Comparison of ENCODE assay signal across 17 cellular contexts in genomic region chr1:236002025-236002390, GRCh38.
DNase-seq lines count a peak whose midpoint lies in the region; ATAC-seq, FAIRE-seq and TF ChIP-seq lines count a peak whose summit lies in the region.
"Had no signal": no experiment of that assay in that cellular context is flagged by ENCODE, and none has a peak within 500 bp of the region (broad histone marks: within the 10 kb centered on the region; RNA-seq: fewer than 3 reads in every experiment).

No MANE protein-coding gene starts in this region.

- DNase-seq in activated CD8-positive, alpha-beta T cell treated with anti-CD3 and anti-CD28 coated beads, Interleukin-2, amount 10 ng/mL, durations not matched to agents 7 days and 5 days, result no peak
- no peak for DNase-seq in activated CD8-positive, alpha-beta T cell treated with anti-CD3 and anti-CD28 coated beads for 36 hours
- DNase-seq in GM12878 (ENCODE audit: low read depth, low spot score) (no peak), left lobe of liver (ENCODE audit: low spot score) (no peak), upper lobe of right lung (no peak), putamen (ENCODE audit: low spot score) (no peak), NCI-H510A treated with DMSO at 0.1 percent for 48 hours (lab: John Stamatoyannopoulos, UW) (no peak), germinal center (ENCODE audit: low spot score) (no peak)
- DNase-seq: activated naive CD4-positive, alpha-beta T cell; DND-41; hippocampal formation; NCI-H526 treated with DMSO at 0.1 percent for 48 hours; stimulated activated CD4-positive, alpha-beta T cell treated with anti-CD3 and anti-CD28 coated beads, Interleukin-4, amount 100 ng/mL, for 4 hours had no signal

- CTCF ChIA-PET in activated CD8-positive, alpha-beta T cell treated with anti-CD3 and anti-CD28 coated beads, Interleukin-2, amount 10 ng/mL, durations not matched to agents 7 days and 5 days (lab: Charles Lee), result interaction anchor here (1.6 kb wide), 1 partner anchor 30 kb away, joined by 11 read pairs; no protein-coding TSS in a partner anchor
- CTCF ChIA-PET in activated CD8-positive, alpha-beta T cell treated with anti-CD3 and anti-CD28 coated beads for 36 hours (lab: Charles Lee), result interaction anchor here (3.9 kb wide), 1 partner anchor 30 kb away, joined by 22 read pairs; no protein-coding TSS in a partner anchor
- CTCF ChIA-PET in GM12878 (lab: Yijun Ruan, JAX), result interaction anchor here (0.9 to 5.3 kb wide), 2 partner anchors 30 to 171 kb away, joined by 4 to 35 read pairs; no protein-coding TSS in a partner anchor

- WGBS in GM12878 (ENCODE audit: insufficient coverage, insufficient replicate concordance, low lambda C conversion rate, missing lambda C conversion rate), result 87% methylated on average over 7 of the region's 7 CpGs

- SMC1A ChIA-PET in GM12878 (lab: Charles Lee; ENCODE audit: uncharacterized antibody, unreplicated experiment), result interaction anchor here (0.9 to 6.1 kb wide), 4 partner anchors 9 to 61 kb away, joined by 3 to 48 read pairs (median 4); no protein-coding TSS in a partner anchor

- H3K9me3 Mint-ChIP-seq in activated CD8-positive, alpha-beta T cell treated with anti-CD3 and anti-CD28 coated beads, Interleukin-2, amount 10 ng/mL, durations not matched to agents 7 days and 5 days (ENCODE audit: insufficient read depth), result no peaks in the 10 kb centered on the region
- peaks cover 2% of the 10 kb centered on the region for H3K9me3 Mint-ChIP-seq in activated CD8-positive, alpha-beta T cell treated with anti-CD3 and anti-CD28 coated beads for 36 hours
- H3K9me3 Mint-ChIP-seq: WTC11 had no signal

- H3K36me3 Mint-ChIP-seq in activated CD8-positive, alpha-beta T cell treated with anti-CD3 and anti-CD28 coated beads, Interleukin-2, amount 10 ng/mL, durations not matched to agents 7 days and 5 days (ENCODE audit: low read depth), result peaks cover 14% of the 10 kb centered on the region
- no peaks in the 10 kb centered on the region for H3K36me3 Mint-ChIP-seq in activated CD8-positive, alpha-beta T cell treated with anti-CD3 and anti-CD28 coated beads for 36 hours (ENCODE audit: low read depth)

- H3K27me3 Mint-ChIP-seq in activated CD8-positive, alpha-beta T cell treated with anti-CD3 and anti-CD28 coated beads, Interleukin-2, amount 10 ng/mL, durations not matched to agents 7 days and 5 days (ENCODE audit: low read depth), result no peaks in the 10 kb centered on the region
- peaks cover 2% of the 10 kb centered on the region for H3K27me3 Mint-ChIP-seq in activated CD8-positive, alpha-beta T cell treated with anti-CD3 and anti-CD28 coated beads for 36 hours

- no peak overlapping the region for H3K4me2 ChIP-seq in GM12878 (ENCODE audit: control insufficient read depth, insufficient read depth)

- no peak for TF ChIP-seq EP300 in GM12878 (IDR thresholded peaks at IDR 0.05; ENCODE audit: borderline replicate concordance in 1 of 2, control insufficient read depth in 1 of 2, low read depth in 2 of 2, low read length in 2 of 2)

- H3K27ac ChIP-seq in GM12878 (ENCODE audit: control insufficient read depth, insufficient read depth) (peak overlapping the region; percentile 22; the same call in 1 of the 2 replicates), upper lobe of right lung (peak overlapping the region; percentile 20)
- H3K27ac ChIP-seq: tibial artery had no signal

- no peak for FAIRE-seq in GM12878 (lab: Jason Lieb, UNC)
- FAIRE-seq: A549 had no signal

- peak overlapping the region; percentile 7 for H3K27ac Mint-ChIP-seq in activated CD8-positive, alpha-beta T cell treated with anti-CD3 and anti-CD28 coated beads, Interleukin-2, amount 10 ng/mL, durations not matched to agents 7 days and 5 days
- no peak overlapping the region for H3K27ac Mint-ChIP-seq in activated CD8-positive, alpha-beta T cell treated with anti-CD3 and anti-CD28 coated beads for 36 hours
- H3K27ac Mint-ChIP-seq: WTC11 had no signal

- RAD21 ChIA-PET in GM12878 (lab: Charles Lee; ENCODE audit: unreplicated experiment), result interaction anchor here (4.9 kb wide), 1 partner anchor 30 kb away, joined by 28 read pairs; no protein-coding TSS in a partner anchor

- in situ Hi-C loops in GM12878 (cut with MboI), result no loop called here

- peaks cover 63% of the 10 kb centered on the region for H3K4me1 Mint-ChIP-seq in activated CD8-positive, alpha-beta T cell treated with anti-CD3 and anti-CD28 coated beads, Interleukin-2, amount 10 ng/mL, durations not matched to agents 7 days and 5 days (ENCODE audit: low read depth)
- H3K4me1 Mint-ChIP-seq in activated CD8-positive, alpha-beta T cell treated with anti-CD3 and anti-CD28 coated beads for 36 hours (ENCODE audit: low read depth), result peaks cover 41% of the 10 kb centered on the region

- H3K4me3 ChIP-seq in GM12878, result no peak overlapping the region
- H3K4me3 ChIP-seq in upper lobe of right lung, result no peak overlapping the region
- H3K4me3 ChIP-seq: A549, tibial artery had no signal

- ATAC-seq in activated CD8-positive, alpha-beta T cell treated with anti-CD3 and anti-CD28 coated beads, Interleukin-2, amount 10 ng/mL, durations not matched to agents 7 days and 5 days, result no peak
- no peak for ATAC-seq in activated CD8-positive, alpha-beta T cell treated with anti-CD3 and anti-CD28 coated beads for 36 hours
- ATAC-seq in GM12878 (no peak), left lobe of liver (peak; percentile 20), upper lobe of right lung (no peak)
- ATAC-seq: Panc1 had no signal

- no peak for TF ChIP-seq RAD21 in GM12878 (IDR thresholded peaks at IDR 0.05; ENCODE audit: insufficient read depth, low read depth, low read length)

- peaks cover 45% of the 10 kb centered on the region for H3K4me1 ChIP-seq in GM12878 (ENCODE audit: control insufficient read depth, insufficient read depth, low read length)
- peaks cover 12% of the 10 kb centered on the region for H3K4me1 ChIP-seq in upper lobe of right lung
- H3K4me1 ChIP-seq: tibial artery had no signal

- H4K20me1 ChIP-seq in GM12878 (ENCODE audit: control insufficient read depth, insufficient read depth), result no peaks in the 10 kb centered on the region

- BruUV-seq in GM12878 (replicated peaks; lab: Mats Ljungman, UMichigan), result no TSS peak

- H2AFZ ChIP-seq in GM12878 (ENCODE audit: control insufficient read depth, low read depth, low read length), result no peak overlapping the region

- H3K4me3 Mint-ChIP-seq in activated CD8-positive, alpha-beta T cell treated with anti-CD3 and anti-CD28 coated beads, Interleukin-2, amount 10 ng/mL, durations not matched to agents 7 days and 5 days, result no peak overlapping the region
- no peak overlapping the region for H3K4me3 Mint-ChIP-seq in activated CD8-positive, alpha-beta T cell treated with anti-CD3 and anti-CD28 coated beads for 36 hours
- H3K4me3 Mint-ChIP-seq: WTC11 had no signal

- intact Hi-C loops in activated CD8-positive, alpha-beta T cell treated with anti-CD3 and anti-CD28 coated beads for 36 hours (cut with micrococcal nuclease), result no loop called here
- intact Hi-C loops in GM12878 (cut with micrococcal nuclease; ENCODE audit: unreplicated experiment) (no loop called here), upper lobe of right lung (cut with DNase I) (no loop called here)

- H3K27me3 ChIP-seq in GM12878 (replicated peaks in 1 of 2; ENCODE audit: control insufficient read depth in 2 of 2, insufficient read depth in 2 of 2, low read length in 1 of 2) (no peaks in the 10 kb centered on the region), upper lobe of right lung (no peaks in the 10 kb centered on the region)
- H3K27me3 ChIP-seq: tibial artery had no signal

- no peak for TF ChIP-seq CTCF in activated CD8-positive, alpha-beta T cell treated with anti-CD3 and anti-CD28 coated beads for 36 hours (IDR thresholded peaks at IDR 0.05)
- no peak for TF ChIP-seq CTCF in GM12878 (IDR thresholded peaks at IDR 0.05 in 2 of 3, conservative IDR thresholded peaks at IDR 0.05 in 1 of 3; ENCODE audit: control insufficient read depth in 2 of 3, extremely low read depth in 1 of 3, insufficient read depth in 1 of 3, low read depth in 3 of 3, low read length in 3 of 3)
- TF ChIP-seq CTCF in upper lobe of right lung (IDR thresholded peaks at IDR 0.05), result no peak

- TF ChIP-seq POLR2A in GM12878 (IDR thresholded peaks at IDR 0.05; ENCODE audit: low read depth, low read length), result no peak

- POLR2A ChIA-PET in activated CD8-positive, alpha-beta T cell treated with anti-CD3 and anti-CD28 coated beads, Interleukin-2, amount 10 ng/mL, durations not matched to agents 7 days and 5 days (lab: Charles Lee), result interaction anchor here (1.3 kb wide), 1 partner anchor 30 kb away, joined by 5 read pairs; no protein-coding TSS in a partner anchor
- POLR2A ChIA-PET in activated CD8-positive, alpha-beta T cell treated with anti-CD3 and anti-CD28 coated beads for 36 hours (lab: Charles Lee), result no interaction called here
- POLR2A ChIA-PET in GM12878 (lab: Charles Lee), result interaction anchor here (1.3 to 4.1 kb wide), 2 partner anchors 47 to 64 kb away, joined by 3 to 22 read pairs; partner anchors contain the start of gene NID1

- H3K79me2 ChIP-seq in GM12878 (ENCODE audit: control insufficient read depth, insufficient read depth, low read length), result no peaks in the 10 kb centered on the region; the same call in 1 of the 2 replicates

- H3K36me3 ChIP-seq in GM12878 (ENCODE audit: control insufficient read depth in 2 of 2, insufficient read depth in 2 of 2, low read length in 1 of 2) (no peaks in the 10 kb centered on the region), upper lobe of right lung (no peaks in the 10 kb centered on the region)

- H3K9ac ChIP-seq in GM12878 (ENCODE audit: control insufficient read depth, insufficient read depth, low read length), result no peak overlapping the region

- H3K9me3 ChIP-seq in GM12878 (replicated peaks; ENCODE audit: control insufficient read depth, insufficient read depth, low read length), result no peaks in the 10 kb centered on the region
- no peaks in the 10 kb centered on the region for H3K9me3 ChIP-seq in upper lobe of right lung
- H3K9me3 ChIP-seq: A549, tibial artery had no signal

TF ChIP-seq in GM12878, 131 proteins besides CTCF, POLR2A, EP300 and RAD21 (continues in another document):
- no peak for TF ChIP-seq RAD51 (IDR thresholded peaks at IDR 0.05)
- no peak for TF ChIP-seq SIN3A (IDR thresholded peaks at IDR 0.05; ENCODE audit: low read depth, low read length)
- no peak for TF ChIP-seq IRF4 (IDR thresholded peaks at IDR 0.05; ENCODE audit: low read depth, low read length)
